ENCODE assay signal across 11 cellular contexts in genomic region chr4:17781831-17782287, GRCh38.
DNase-seq lines count a peak whose midpoint lies in the region; ATAC-seq and TF ChIP-seq lines count a peak whose summit lies in the region.
"Had no signal": no experiment of that assay in that cellular context is flagged by ENCODE, and none has a peak within 500 bp of the region (broad histone marks: within the 10 kb centered on the region; RNA-seq: fewer than 3 reads in every experiment).

No MANE protein-coding gene starts in this region.

- peaks cover 11% of the 10 kb centered on the region for H3K4me1 Mint-ChIP-seq in stimulated activated memory B cell treated with anti-CD40 and anti-IgM and Interleukin-4, amounts not matched to agents 10 μg/mL and 1 μg/mL and 100 μg/mL, for 72 hours

- H3K4me3 Mint-ChIP-seq in stimulated activated memory B cell treated with anti-CD40 and anti-IgM and Interleukin-4, amounts not matched to agents 10 μg/mL and 1 μg/mL and 100 μg/mL, for 72 hours = peak overlapping the region; percentile 51

- no peak for ATAC-seq in stimulated activated memory B cell treated with anti-CD40 and anti-IgM and Interleukin-4, amounts not matched to agents 10 μg/mL and 1 μg/mL and 100 μg/mL, for 72 hours
- ATAC-seq in GM21515 (IDR thresholded peaks at IDR 0.05; ENCODE audit: unreplicated experiment) (no peak), HG02610 (IDR thresholded peaks at IDR 0.05; ENCODE audit: unreplicated experiment) (no peak)

- H3K27me3 Mint-ChIP-seq in stimulated activated memory B cell treated with anti-CD40 and anti-IgM and Interleukin-4, amounts not matched to agents 10 μg/mL and 1 μg/mL and 100 μg/mL, for 72 hours = peaks cover 42% of the 10 kb centered on the region

- no peak for TF ChIP-seq CTCF in astrocyte of the cerebellum (IDR thresholded peaks at IDR 0.05; ENCODE audit: low read depth, low read length, missing control alignments)

- H3K9me3 ChIP-seq in iPS-18c (ENCODE audit: control insufficient read depth, insufficient read depth, low read length) = peaks cover 2% of the 10 kb centered on the region

- in situ Hi-C loops in astrocyte of the cerebellum (cut with HindIII; ENCODE audit: low sequenced_read_pairs) = no loop called here

- no peaks in the 10 kb centered on the region for H3K36me3 Mint-ChIP-seq in stimulated activated memory B cell treated with anti-CD40 and anti-IgM and Interleukin-4, amounts not matched to agents 10 μg/mL and 1 μg/mL and 100 μg/mL, for 72 hours

- H3K27ac Mint-ChIP-seq in stimulated activated memory B cell treated with anti-CD40 and anti-IgM and Interleukin-4, amounts not matched to agents 10 μg/mL and 1 μg/mL and 100 μg/mL, for 72 hours = no peak overlapping the region

- no peaks in the 10 kb centered on the region for H3K9me3 Mint-ChIP-seq in stimulated activated memory B cell treated with anti-CD40 and anti-IgM and Interleukin-4, amounts not matched to agents 10 μg/mL and 1 μg/mL and 100 μg/mL, for 72 hours

- H3K4me3 ChIP-seq in astrocyte of the cerebellum (ENCODE audit: low read depth, low read length) (peak overlapping the region; percentile 53), iPS-18c (ENCODE audit: insufficient read depth, low read depth, low read length) (peak overlapping the region; percentile 50; the same call in 1 of the 2 replicates)

- DNase-seq in NCI-H1417 (lab: John Stamatoyannopoulos, UW) (peak in 2 of 3 experiments; percentile 48 to 54), NCI-H1417 treated with DMSO at 0.1 percent for 48 hours (lab: John Stamatoyannopoulos, UW) (no peak), astrocyte of the cerebellum (ENCODE audit: low read depth) (no peak), globus pallidus (ENCODE audit: low spot score) (no peak)
- DNase-seq: naive B cell; NCI-H1436; stimulated activated naive CD4-positive, alpha-beta T cell treated with Interleukin-2 at 50 U/mL for 16 hours had no signal

Comparison
In these comparisons a context has a peak if more than half of its experiments do, and no peak if none do; other contexts are left out.
1. DNase-seq: peak in NCI-H1417 (2 of 3); none in NCI-H1417 treated with DMSO at 0.1 percent for 48 hours (single experiment), astrocyte of the cerebellum (single experiment) and globus pallidus (single experiment).